In the genomic region with DNA sequence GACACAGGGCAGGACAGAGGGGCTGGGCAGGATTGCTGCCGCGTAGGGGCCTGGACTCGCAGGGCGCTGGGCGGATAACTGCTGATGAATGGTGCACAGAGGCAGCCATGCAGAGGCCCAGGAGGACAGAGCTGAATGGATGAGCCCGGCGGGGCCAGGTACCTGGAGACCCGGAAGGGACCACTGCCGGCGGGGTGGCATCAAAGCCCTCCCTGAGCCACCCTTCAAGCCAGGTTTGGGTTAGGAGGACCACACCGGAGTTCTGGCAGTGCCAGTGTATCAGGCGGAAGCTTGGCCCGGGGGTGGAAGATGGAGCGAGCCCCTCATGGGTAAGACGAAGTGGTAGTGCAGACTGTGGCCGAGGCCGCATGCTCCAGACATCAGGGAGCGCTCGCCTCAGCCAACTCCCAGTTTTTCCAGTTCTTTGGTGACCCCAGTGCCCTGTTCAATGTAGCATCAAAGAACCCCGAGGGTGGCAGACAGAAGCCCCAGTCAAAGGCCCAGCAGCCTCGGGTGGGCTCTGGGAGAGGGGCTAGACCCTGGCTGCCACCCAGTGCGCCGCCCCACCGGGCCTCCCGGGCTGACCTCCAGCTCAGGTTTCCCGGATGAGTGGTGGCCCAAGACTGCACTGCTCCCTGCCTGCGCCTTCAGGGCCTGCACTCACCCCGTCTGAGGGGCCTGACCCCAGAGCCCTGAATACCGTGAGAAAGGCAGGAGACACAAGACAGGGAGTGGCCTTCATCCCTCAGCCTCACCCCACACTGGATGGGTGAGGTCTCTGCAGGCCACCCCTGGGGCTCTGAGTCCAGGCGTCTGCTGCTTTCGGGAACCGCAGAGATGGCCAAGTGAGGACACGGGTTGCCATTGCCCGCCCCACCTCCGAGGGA, we compare ENCODE assay signal across 11 cellular contexts.
"Had no signal": no experiment of that assay in that cellular context is flagged by ENCODE, and none has a peak within 500 bp of the region (broad histone marks: within the 10 kb centered on the region; RNA-seq: fewer than 3 reads in every experiment).

No MANE protein-coding gene starts in this region.

- H3K9me3 Mint-ChIP-seq: activated T-cell treated with anti-CD3 and anti-CD28 coated beads, Interleukin-2, amount 50 U/mL, for 4 hours had no signal

- H3K36me3 Mint-ChIP-seq: activated CD8-positive, alpha-beta memory T cell treated with anti-CD3 and anti-CD28 coated beads, Interleukin-2, amount 10 ng/mL, durations not matched to agents 7 days and 5 days had no signal

- DNase-seq: activated CD4-positive, alpha-beta T cell treated with anti-CD3 and anti-CD28 coated beads, Interleukin-2, amount 50 U/mL, for 48 hours; activated CD4-positive, CD25-positive, alpha-beta regulatory T cell treated with anti-CD3 and anti-CD28 coated beads, Interleukin-2, amount 50 U/mL, for 72 hours; activated CD8-positive, alpha-beta memory T cell treated with anti-CD3 and anti-CD28 coated beads, Interleukin-2, amount 10 ng/mL, durations not matched to agents 7 days and 5 days; activated T-cell treated with anti-CD3 and anti-CD28 coated beads, Interleukin-2, amount 50 U/mL, for 4 hours; foreskin melanocyte; left lung; right cardiac atrium; spleen; stimulated activated CD4-positive, alpha-beta T cell treated with anti-CD3 and anti-CD28 coated beads, Interleukin-1b, Interleukin-23, amount 100 ng/mL, for 48 hours; stimulated activated naive CD4-positive, alpha-beta T cell had no signal

- H3K4me3 Mint-ChIP-seq: activated CD8-positive, alpha-beta memory T cell treated with anti-CD3 and anti-CD28 coated beads, Interleukin-2, amount 10 ng/mL, durations not matched to agents 7 days and 5 days; activated T-cell treated with anti-CD3 and anti-CD28 coated beads, Interleukin-2, amount 50 U/mL, for 4 hours had no signal

- H3K4me3 ChIP-seq: cardiac muscle cell, left lung, spleen had no signal

- H3K27ac ChIP-seq: cardiac muscle cell, left lung, spleen had no signal

- H3K27ac Mint-ChIP-seq: activated CD8-positive, alpha-beta memory T cell treated with anti-CD3 and anti-CD28 coated beads, Interleukin-2, amount 10 ng/mL, durations not matched to agents 7 days and 5 days had no signal

- H3K4me1 Mint-ChIP-seq: activated CD8-positive, alpha-beta memory T cell treated with anti-CD3 and anti-CD28 coated beads, Interleukin-2, amount 10 ng/mL, durations not matched to agents 7 days and 5 days had no signal

- H3K27me3 ChIP-seq: cardiac muscle cell, left lung had no signal

- H3K36me3 ChIP-seq: cardiac muscle cell, left lung, spleen had no signal

- H3K27me3 Mint-ChIP-seq: activated CD8-positive, alpha-beta memory T cell treated with anti-CD3 and anti-CD28 coated beads, Interleukin-2, amount 10 ng/mL, durations not matched to agents 7 days and 5 days had no signal

- H3K9me3 ChIP-seq: left lung, spleen had no signal

- ATAC-seq: activated CD8-positive, alpha-beta memory T cell treated with anti-CD3 and anti-CD28 coated beads, Interleukin-2, amount 10 ng/mL, durations not matched to agents 7 days and 5 days; left lung; right cardiac atrium had no signal

- H3K4me1 ChIP-seq: left lung, spleen had no signal
